ENCODE assay signal across 19 cellular contexts in the genomic region with DNA sequence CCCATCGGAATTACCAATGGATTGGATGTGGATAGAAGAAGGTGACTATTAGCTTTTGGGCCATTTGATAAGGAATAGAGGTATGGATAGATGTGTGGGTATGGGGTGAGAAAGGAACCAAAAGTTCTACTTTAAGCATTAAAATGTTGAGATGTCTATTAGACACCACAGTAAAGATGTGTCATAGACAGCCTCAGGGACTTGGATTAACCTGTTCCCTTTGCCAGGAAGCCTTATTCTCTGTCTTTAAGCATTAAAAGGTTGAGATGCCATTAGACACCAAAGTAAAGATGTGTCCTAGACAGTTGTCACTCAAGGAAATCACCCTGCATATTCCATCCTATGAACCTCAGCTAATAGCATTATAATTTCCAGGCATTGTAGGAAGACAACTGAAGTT. TPM values are rescaled to one million over a fixed set of nuclear protein-coding genes. Genes with fewer than 3 reads are reported as not detected.
DNase-seq lines count a peak whose midpoint lies in the region; ATAC-seq, FAIRE-seq and TF ChIP-seq lines count a peak whose summit lies in the region.
"Had no signal": no experiment of that assay in that cellular context is flagged by ENCODE, and none has a peak within 500 bp of the region (broad histone marks: within the 10 kb centered on the region; RNA-seq: fewer than 3 reads in every experiment).

No MANE protein-coding gene starts in this region.

- ATAC-seq in foreskin keratinocyte = peak; percentile 52
- ATAC-seq: HepG2 had no signal

- FAIRE-seq in D721Med (lab: Jason Lieb, UNC) = peak; percentile 77
- FAIRE-seq: G401.6, GM12892, HepG2, HTR-8/SVneo had no signal

- no peaks in the 10 kb centered on the region for H3K9me3 Mint-ChIP-seq in HFFc6
- H3K9me3 Mint-ChIP-seq: H9 had no signal

- H3K4me1 ChIP-seq in foreskin keratinocyte = peaks cover 47% of the 10 kb centered on the region

- peak overlapping the region; percentile 27; the same call in 1 of the 2 replicates for H3K4me3 Mint-ChIP-seq in HFFc6
- H3K4me3 Mint-ChIP-seq: CD4-positive, CD25-positive, alpha-beta regulatory T cell; H9 had no signal

- peak overlapping the region; percentile 83 for H3K27ac Mint-ChIP-seq in HFFc6
- H3K27ac Mint-ChIP-seq: CD4-positive, CD25-positive, alpha-beta regulatory T cell; H9 had no signal

- H3K4me1 Mint-ChIP-seq in HFFc6 (ENCODE audit: low read depth) = peaks cover 71% of the 10 kb centered on the region

- H3K36me3 Mint-ChIP-seq in HFFc6 (ENCODE audit: low read depth) = no peaks in the 10 kb centered on the region
- H3K36me3 Mint-ChIP-seq: CD4-positive, CD25-positive, alpha-beta regulatory T cell had no signal

- H3K27me3 Mint-ChIP-seq in HFFc6 (ENCODE audit: insufficient read depth) = peaks cover 1% of the 10 kb centered on the region; the same call in 1 of the 2 replicates
- H3K27me3 Mint-ChIP-seq: CD4-positive, CD25-positive, alpha-beta regulatory T cell had no signal

- TF ChIP-seq CTCF in D721Med (IDR thresholded peaks at IDR 0.05; ENCODE audit: insufficient read depth, missing control alignments) (no peak), HFFc6 (IDR thresholded peaks at IDR 0.05) (no peak), foreskin keratinocyte (conservative IDR thresholded peaks at IDR 0.05) (no peak)

- H3K27me3 ChIP-seq in foreskin keratinocyte = no peaks in the 10 kb centered on the region
- H3K27me3 ChIP-seq: BLaER1 treated with 17β-estradiol and CSF1 and Interleukin-3, amounts not matched to agents 10 nM and 100 nM had no signal

- no peak for DNase-seq in D721Med (ENCODE audit: insufficient read length, low spot score)
- DNase-seq in HFFc6 = no peak
- DNase-seq in RPMI7951 (ENCODE audit: low read depth) = peak; percentile 29
- DNase-seq in foreskin keratinocyte = peak in 1 of 2 donors; percentile 48
- DNase-seq in NCI-H2029 (lab: John Stamatoyannopoulos, UW) = no peak
- no peak for DNase-seq in DMS53 (lab: John Stamatoyannopoulos, UW)
- no peak for DNase-seq in SKM-1 treated with dmso at 0.1 percent for 144 hours (lab: John Stamatoyannopoulos, UW; ENCODE audit: unreplicated experiment)
- no peak for DNase-seq in RKO (ENCODE audit: low spot score)
- DNase-seq: ACHN; CD4-positive, CD25-positive, alpha-beta regulatory T cell; DMS 273 treated with DMSO at 0.1 percent for 48 hours; DMS79; GOT3; H9 had no signal

- no peak overlapping the region for H3K27ac ChIP-seq in foreskin keratinocyte
- H3K27ac ChIP-seq: BLaER1 treated with 17β-estradiol and CSF1 and Interleukin-3, amounts not matched to agents 10 nM and 100 nM had no signal

RNA-seq across cellular contexts. Expression of gene DENND1B, which starts 11.0 kb away (rescaled TPM):
- 1 to 10 TPM; 6.4 to 9.0 (median 7.7) TPM for total RNA-seq in HFFc6 (2021; fragmentation: NEBNext Ultra II Directional; extraction: Animal tissue kit (Norgen Biotek cat#: 25700))
- 6.7 and 10.6 TPM in 2 replicates for total RNA-seq in RPMI7951 (2014; rRNA removed; shearing (Covaris generic))
- total RNA-seq in foreskin keratinocyte = 7.6 and 9.8 TPM in 2 replicates
- 1.1 and 1.8 TPM in 2 replicates for polyA plus RNA-seq in foreskin keratinocyte
